2 cellular contexts compared by ENCODE assay signal in genomic region chr9:34996905-34997279, GRCh38.
TF ChIP-seq lines count a peak whose summit lies in the region.

No MANE protein-coding gene starts in this region.

TF ChIP-seq in K562, 482 proteins besides CTCF, POLR2A, EP300 and RAD21:
- TF ChIP-seq MEF2D (tag; conservative IDR thresholded peaks at IDR 0.05; ENCODE audit: low read depth) (no peak), ZKSCAN1 (IDR thresholded peaks at IDR 0.05; ENCODE audit: low read depth, low read length) (no peak), POLR2AphosphoS5 (IDR thresholded peaks at IDR 0.05; ENCODE audit: control insufficient read depth, insufficient read depth, low read depth, low read length) (no peak), YBX1 (IDR thresholded peaks at IDR 0.05) (no peak), ZC3H11A (IDR thresholded peaks at IDR 0.05; ENCODE audit: low read depth, low read length) (no peak), KDM5B (IDR thresholded peaks at IDR 0.05; ENCODE audit: insufficient replicate concordance, low read depth, low read length) (no peak), ZNF316 (IDR thresholded peaks at IDR 0.05) (peak; percentile 44; the same call in 1 of the 2 replicates), L3MBTL2 (IDR thresholded peaks at IDR 0.05) (no peak), ZNF584 (CRISPR knock-in tag; IDR thresholded peaks at IDR 0.05; ENCODE audit: low read depth) (0 out of 2 replicates have a peak, but pooled peaks have one; percentile 19), PCBP1 (IDR thresholded peaks at IDR 0.05; ENCODE audit: low read depth, low read length, poor library complexity, severe bottlenecking) (no peak), ATF3 (IDR thresholded peaks at IDR 0.05) (peak; percentile 28; the same call in 1 of the 2 replicates), ATF3 (CRISPR knock-in tag; conservative IDR thresholded peaks at IDR 0.05) (no peak), ZNF408 (CRISPR knock-in tag; IDR thresholded peaks at IDR 0.05; ENCODE audit: low read depth) (no peak), CEBPG (CRISPR knock-in tag; IDR thresholded peaks at IDR 0.05) (no peak), CEBPG (tag; conservative IDR thresholded peaks at IDR 0.05 in 1 of 2, IDR thresholded peaks at IDR 0.05 in 1 of 2) (no peak), NR2C1 (IDR thresholded peaks at IDR 0.05) (no peak), NR2C1 (tag; IDR thresholded peaks at IDR 0.05) (0 out of 2 replicates have a peak, but pooled peaks have one; percentile 32), MAFK (IDR thresholded peaks at IDR 0.05; ENCODE audit: low read length) (no peak), MCM5 (IDR thresholded peaks at IDR 0.05; ENCODE audit: low read depth) (no peak), NFIX (CRISPR knock-in tag; IDR thresholded peaks at IDR 0.05; ENCODE audit: low read depth) (no peak), GATA2 (CRISPR knock-in tag; IDR thresholded peaks at IDR 0.05) (no peak), SRSF9 (IDR thresholded peaks at IDR 0.05; ENCODE audit: borderline replicate concordance, low read depth, low read length) (no peak)
TF ChIP-seq in K562: peak in this region for 4.

TF ChIP-seq in HepG2, 621 proteins besides CTCF, POLR2A, EP300 and RAD21:
- TF ChIP-seq ZFP82 (CRISPR knock-in tag; IDR thresholded peaks at IDR 0.05; ENCODE audit: borderline replicate concordance) (no peak), SIN3B (IDR thresholded peaks at IDR 0.05; ENCODE audit: low read length) (no peak), MAFK (conservative IDR thresholded peaks at IDR 0.05 in 1 of 2, IDR thresholded peaks at IDR 0.05 in 1 of 2; ENCODE audit: low read length in 2 of 2) (peak in 1 of 2 experiments; percentile 40; a peak in 1 of 4 replicates), ZNF569 (CRISPR knock-in tag; IDR thresholded peaks at IDR 0.05; ENCODE audit: borderline replicate concordance) (no peak), ATF7 (IDR thresholded peaks at IDR 0.05) (peak; percentile 86), ATF7 (CRISPR knock-in tag; IDR thresholded peaks at IDR 0.05) (no peak), ZNF670 (CRISPR knock-in tag; IDR thresholded peaks at IDR 0.05; ENCODE audit: borderline replicate concordance) (no peak), IKZF4 (CRISPR knock-in tag; IDR thresholded peaks at IDR 0.05; ENCODE audit: borderline replicate concordance, low read depth, not compliant biosample characterization) (no peak), MTA1 (CRISPR knock-in tag; IDR thresholded peaks at IDR 0.05; ENCODE audit: borderline replicate concordance) (0 out of 2 replicates have a peak, but pooled peaks have one; percentile 40), ZBTB37 (CRISPR knock-in tag; IDR thresholded peaks at IDR 0.05) (no peak), ZFX (CRISPR knock-in tag; IDR thresholded peaks at IDR 0.05; ENCODE audit: low read depth) (0 out of 2 replicates have a peak, but pooled peaks have one; percentile 12), ATRX (CRISPR knock-in tag; IDR thresholded peaks at IDR 0.05; ENCODE audit: borderline replicate concordance) (no peak), MEIS2 (CRISPR knock-in tag; IDR thresholded peaks at IDR 0.05) (no peak), MAFF (IDR thresholded peaks at IDR 0.05; ENCODE audit: low read depth, low read length) (0 out of 2 replicates have a peak, but pooled peaks have one; percentile 18), ZFP36L2 (CRISPR knock-in tag; IDR thresholded peaks at IDR 0.05) (no peak), DNMT1 (CRISPR knock-in tag; IDR thresholded peaks at IDR 0.05) (no peak), ZNF431 (CRISPR knock-in tag; IDR thresholded peaks at IDR 0.05; ENCODE audit: borderline replicate concordance, low read depth) (no peak)
TF ChIP-seq in HepG2: peak in this region for 5.
